In genomic region chr5:175383350-175383749, GRCh38 we compare ENCODE assay signal across 1 cellular context.
TF ChIP-seq lines count a peak whose summit lies in the region.

No MANE protein-coding gene starts in this region.

TF ChIP-seq in GM23338, 12 proteins besides CTCF, POLR2A, EP300 and RAD21 (continued from another document):
- TF ChIP-seq ZNF462 (CRISPR knock-in tag; IDR thresholded peaks at IDR 0.05): no peak
- TF ChIP-seq EZH2 (IDR thresholded peaks at IDR 0.05; ENCODE audit: low read depth, unreplicated experiment): no peak
- no peak for TF ChIP-seq NANOG (IDR thresholded peaks at IDR 0.05; ENCODE audit: borderline replicate concordance)
- TF ChIP-seq JUNB (IDR thresholded peaks at IDR 0.05; ENCODE audit: unreplicated experiment): no peak
- no peak for TF ChIP-seq STAT1 (IDR thresholded peaks at IDR 0.05; ENCODE audit: unreplicated experiment)
- TF ChIP-seq ZNF331 (CRISPR knock-in tag; IDR thresholded peaks at IDR 0.05; ENCODE audit: low read depth): no peak
- TF ChIP-seq ETS1 (IDR thresholded peaks at IDR 0.05): no peak
- no peak for TF ChIP-seq CREB1 (CRISPR knock-in tag; IDR thresholded peaks at IDR 0.05; ENCODE audit: low read depth)
- no peak for TF ChIP-seq ZNF114 (CRISPR knock-in tag; IDR thresholded peaks at IDR 0.05)
- no peak for TF ChIP-seq REST (IDR thresholded peaks at IDR 0.05; ENCODE audit: unreplicated experiment)
